8 cellular contexts compared by ENCODE assay signal in genomic region chr1:45359882-45360513, GRCh38. TPM values are rescaled to one million over a fixed set of nuclear protein-coding genes. Genes with fewer than 3 reads are reported as not detected.
A peak's percentile ranks its signal among the peaks of the same experiment; 100 is the strongest.
DNase-seq lines count a peak whose midpoint lies in the region; ATAC-seq and TF ChIP-seq lines count a peak whose summit lies in the region.

No MANE protein-coding gene starts in this region.

- ATAC-seq in CD4-positive, alpha-beta T cell (ENCODE audit: poor library complexity) = peak; percentile 55
- peak; percentile 58 for ATAC-seq in activated naive CD8-positive, alpha-beta T cell treated with anti-CD3 and anti-CD28 coated beads, Interleukin-2, amount 10 ng/mL, durations not matched to agents 7 days and 5 days (ENCODE audit: low read depth)
- peak; percentile 92 for ATAC-seq in Right ventricle myocardium superior (ENCODE audit: poor library complexity)
- ATAC-seq in HG02623 (IDR thresholded peaks at IDR 0.05; ENCODE audit: unreplicated experiment) = no peak
- ATAC-seq in HG03045 (IDR thresholded peaks at IDR 0.05; ENCODE audit: unreplicated experiment) = no peak

- no peaks in the 10 kb centered on the region for H3K36me3 Mint-ChIP-seq in CD4-positive, alpha-beta T cell (ENCODE audit: low read depth)
- H3K36me3 Mint-ChIP-seq in activated naive CD8-positive, alpha-beta T cell treated with anti-CD3 and anti-CD28 coated beads, Interleukin-2, amount 10 ng/mL, durations not matched to agents 7 days and 5 days = no peaks in the 10 kb centered on the region

- no peaks in the 10 kb centered on the region for H3K27me3 ChIP-seq in CD4-positive, alpha-beta T cell (ENCODE audit: control insufficient read depth, insufficient read depth, low read length)

- no peak overlapping the region for H3K4me3 Mint-ChIP-seq in CD4-positive, alpha-beta T cell
- H3K4me3 Mint-ChIP-seq in activated naive CD8-positive, alpha-beta T cell treated with anti-CD3 and anti-CD28 coated beads, Interleukin-2, amount 10 ng/mL, durations not matched to agents 7 days and 5 days = no peak overlapping the region

- H3K27me3 Mint-ChIP-seq in CD4-positive, alpha-beta T cell = no peaks in the 10 kb centered on the region
- H3K27me3 Mint-ChIP-seq in activated naive CD8-positive, alpha-beta T cell treated with anti-CD3 and anti-CD28 coated beads, Interleukin-2, amount 10 ng/mL, durations not matched to agents 7 days and 5 days = no peaks in the 10 kb centered on the region

- H3K9me3 Mint-ChIP-seq in CD4-positive, alpha-beta T cell = no peaks in the 10 kb centered on the region
- H3K9me3 Mint-ChIP-seq in activated naive CD8-positive, alpha-beta T cell treated with anti-CD3 and anti-CD28 coated beads, Interleukin-2, amount 10 ng/mL, durations not matched to agents 7 days and 5 days = no peaks in the 10 kb centered on the region

- POLR2A ChIA-PET in CD4-positive, alpha-beta T cell (lab: Charles Lee) = interaction anchor here (1.2 to 2.2 kb wide), 2 partner anchors 131 to 133 kb away, joined by 6 to 8 read pairs; partner anchors contain the start of gene TESK2
- POLR2A ChIA-PET in activated naive CD8-positive, alpha-beta T cell treated with anti-CD3 and anti-CD28 coated beads, Interleukin-2, amount 10 ng/mL, durations not matched to agents 7 days and 5 days (lab: Charles Lee) = interaction anchor here (1.2 to 1.3 kb wide), 2 partner anchors 11 to 20 kb away, joined by 3 read pairs; partner anchors contain the start of genes MUTYH and TOE1

- no peak overlapping the region for H3K27ac ChIP-seq in CD4-positive, alpha-beta T cell (ENCODE audit: low read depth, low read length)

- CTCF ChIA-PET in CD4-positive, alpha-beta T cell (lab: Charles Lee) = interaction anchor here (0.5 to 1.9 kb wide), 5 partner anchors 19 to 209 kb away, joined by 3 to 8 read pairs (median 7); no protein-coding TSS in a partner anchor

- H3K4me1 Mint-ChIP-seq in CD4-positive, alpha-beta T cell (ENCODE audit: low read depth) = peaks cover 4% of the 10 kb centered on the region
- H3K4me1 Mint-ChIP-seq in activated naive CD8-positive, alpha-beta T cell treated with anti-CD3 and anti-CD28 coated beads, Interleukin-2, amount 10 ng/mL, durations not matched to agents 7 days and 5 days = peaks cover 8% of the 10 kb centered on the region

- no peaks in the 10 kb centered on the region for H3K9me3 ChIP-seq in CD4-positive, alpha-beta T cell (ENCODE audit: control insufficient read depth, low read length)

- peak; percentile 23 to 50 (median 34) for DNase-seq in CD4-positive, alpha-beta T cell
- peak; percentile 14 for DNase-seq in HS-5 (ENCODE audit: low read depth)
- peak; percentile 82 for DNase-seq in OCI-M1 (lab: John Stamatoyannopoulos, UW)
- no peak for DNase-seq in activated naive CD8-positive, alpha-beta T cell treated with anti-CD3 and anti-CD28 coated beads, Interleukin-2, amount 10 ng/mL, durations not matched to agents 7 days and 5 days
- DNase-seq in Right ventricle myocardium superior = peak; percentile 65
- DNase-seq in pulmonary artery endothelial cell (ENCODE audit: low read depth, low spot score) = peak; percentile 26

- H3K27ac Mint-ChIP-seq in CD4-positive, alpha-beta T cell = no peak overlapping the region
- H3K27ac Mint-ChIP-seq in activated naive CD8-positive, alpha-beta T cell treated with anti-CD3 and anti-CD28 coated beads, Interleukin-2, amount 10 ng/mL, durations not matched to agents 7 days and 5 days = peak overlapping the region; percentile 5

- intact Hi-C loops in CD4-positive, alpha-beta T cell (cut with DNase I, micrococcal nuclease) = loop anchor here (1.0 kb wide), 3 partner anchors 131 to 210 kb away; partner anchors contain the start of gene TESK2 (in 1 of the 2)
- intact Hi-C loops in Right ventricle myocardium superior (cut with DNase I) = loop anchor here (2.0 to 5.0 kb wide), 2 partner anchors 133 to 212 kb away; no protein-coding TSS in a partner anchor

- TF ChIP-seq CTCF in CD4-positive, alpha-beta T cell (IDR thresholded peaks at IDR 0.05) = peak; percentile 67

RNA-seq across cellular contexts. Expression of gene MUTYH, which starts 19.8 kb away (rescaled TPM):
- total RNA-seq in CD4-positive, alpha-beta T cell = 10 to 100 TPM; 57.9 to 67.4 TPM
- 10 to 100 TPM; 59.9 to 68.8 TPM for total RNA-seq in activated naive CD8-positive, alpha-beta T cell treated with anti-CD3 and anti-CD28 coated beads, Interleukin-2, amount 10 ng/mL, durations not matched to agents 7 days and 5 days
- total RNA-seq in Right ventricle myocardium superior = 6.1 TPM
- 11.7 and 16.3 TPM in 2 replicates for total RNA-seq in pulmonary artery endothelial cell

RNA-seq across cellular contexts. Expression of gene TOE1, which starts 20.0 kb away (rescaled TPM):
- 10 to 100 TPM; 44.5 to 46.2 TPM for total RNA-seq in CD4-positive, alpha-beta T cell
- total RNA-seq in activated naive CD8-positive, alpha-beta T cell treated with anti-CD3 and anti-CD28 coated beads, Interleukin-2, amount 10 ng/mL, durations not matched to agents 7 days and 5 days = 10 to 100 TPM; 20.4 to 22.2 TPM
- 2.9 TPM for total RNA-seq in Right ventricle myocardium superior
- total RNA-seq in pulmonary artery endothelial cell = 21.4 and 29.0 TPM in 2 replicates

RNA-seq across cellular contexts. Expression of gene HPDL, which starts 33.3 kb away (rescaled TPM):
- not detected for total RNA-seq in CD4-positive, alpha-beta T cell
- total RNA-seq in activated naive CD8-positive, alpha-beta T cell treated with anti-CD3 and anti-CD28 coated beads, Interleukin-2, amount 10 ng/mL, durations not matched to agents 7 days and 5 days = 10 to 100 TPM in 1 of 2 experiments, 1 to 10 TPM in 1; 8.4 to 10.3 TPM
- total RNA-seq in Right ventricle myocardium superior (not detected), pulmonary artery endothelial cell (4.7 and 7.2 TPM in 2 replicates)

Comparison
In these comparisons a context has a peak if more than half of its experiments do, and no peak if none do; other contexts are left out.
1. ATAC-seq: peak in CD4-positive, alpha-beta T cell (single experiment), activated naive CD8-positive, alpha-beta T cell treated with anti-CD3 and anti-CD28 coated beads, Interleukin-2, amount 10 ng/mL, durations not matched to agents 7 days and 5 days (single experiment) and Right ventricle myocardium superior (single experiment); none in HG02623 (single experiment) and HG03045 (single experiment).